Comparison of ENCODE assay signal across 8 cellular contexts in the genomic region with DNA sequence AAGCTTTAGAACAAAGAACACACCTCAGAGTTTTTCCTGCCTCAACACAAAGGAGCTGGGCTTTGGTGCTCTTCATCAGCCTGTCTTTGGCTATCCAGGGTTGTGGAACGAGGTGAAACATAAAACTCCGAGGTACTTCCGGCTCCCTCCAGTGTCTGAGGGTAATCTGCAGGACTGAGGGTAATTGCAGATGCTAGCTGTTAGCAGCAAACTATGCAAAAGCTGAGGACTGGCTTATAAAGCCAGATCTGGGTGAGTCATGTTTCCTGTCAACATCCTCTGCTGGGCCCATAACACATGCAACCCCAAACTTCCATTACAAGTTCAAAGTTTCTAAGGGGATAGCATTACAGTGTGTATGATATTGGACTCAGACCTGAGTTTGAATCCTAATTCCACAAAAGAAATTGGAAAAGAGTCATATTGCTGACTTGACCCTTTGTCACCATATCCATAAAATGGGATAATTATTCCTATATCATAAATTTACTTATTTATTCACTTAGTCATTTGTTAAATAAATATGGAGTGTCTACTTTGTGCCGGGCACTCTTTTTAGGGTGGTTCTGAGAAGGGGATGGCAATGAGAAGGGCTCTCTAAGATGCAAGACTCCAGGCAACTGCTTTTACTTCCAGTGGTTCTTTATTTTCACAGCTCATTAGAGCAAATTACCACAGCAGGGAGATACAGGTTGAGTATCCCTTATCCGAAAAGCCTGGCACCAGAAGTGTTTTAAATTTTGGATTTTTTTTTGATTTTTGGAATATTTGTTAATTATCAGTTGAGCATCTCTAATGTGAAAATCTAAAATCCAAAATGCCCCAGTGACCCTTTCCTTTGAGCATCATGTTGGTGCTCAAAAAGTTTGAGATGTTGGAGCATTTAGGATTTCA. TPM values are rescaled to one million over a fixed set of nuclear protein-coding genes. Genes with fewer than 3 reads are reported as not detected.
DNase-seq lines count a peak whose midpoint lies in the region; ATAC-seq and TF ChIP-seq lines count a peak whose summit lies in the region.

No MANE protein-coding gene starts in this region.

- TF ChIP-seq POLR2A in body of pancreas (IDR thresholded peaks at IDR 0.05), result peak in 2 of 3 donors; percentile 30 to 58

- peaks cover 6% of the 10 kb centered on the region for H3K36me3 ChIP-seq in CD4-positive, alpha-beta memory T cell (ENCODE audit: insufficient read depth, low read length)
- H3K36me3 ChIP-seq in body of pancreas (replicated peaks in 1 of 2; ENCODE audit: insufficient read depth in 1 of 2, low read depth in 2 of 2) (no peaks in the 10 kb centered on the region), kidney epithelial cell (ENCODE audit: control insufficient read depth, insufficient read depth, low read length) (peaks cover 2% of the 10 kb centered on the region)

- no peaks in the 10 kb centered on the region for H3K27me3 Mint-ChIP-seq in CD4-positive, alpha-beta memory T cell
- H3K27me3 Mint-ChIP-seq in T-helper 17 cell, result no peaks in the 10 kb centered on the region

- DNase-seq in CD4-positive, alpha-beta memory T cell, result peak; percentile 81 to 93 (median 86)
- DNase-seq in T-helper 17 cell (peak; percentile 34 to 69 (median 49)), body of pancreas (peak in 3 of 4 donors; percentile 14 to 75 (median 39)), kidney epithelial cell (ENCODE audit: low read depth) (peak; percentile 77), amygdala (lab: John Stamatoyannopoulos, UW) (no peak)
- peak in 1 of 2 donors; percentile 85 for DNase-seq in stimulated activated effector memory CD8-positive, alpha-beta T cell treated with anti-CD3 and anti-CD28 coated beads, Interleukin-12 subunit alpha, Interleukin-12 subunit beta, amount 100 ng/mL, for 72 hours (ENCODE audit: low spot score in 2 of 2)

- no peaks in the 10 kb centered on the region for H3K27me3 ChIP-seq in CD4-positive, alpha-beta memory T cell (ENCODE audit: insufficient read depth, low read length)
- H3K27me3 ChIP-seq in body of pancreas (no peaks in the 10 kb centered on the region), kidney epithelial cell (ENCODE audit: control insufficient read depth, insufficient read depth, low read length) (no peaks in the 10 kb centered on the region)

- peaks cover 78% of the 10 kb centered on the region for H3K4me1 ChIP-seq in CD4-positive, alpha-beta memory T cell (ENCODE audit: insufficient read depth, low read length)
- peaks cover 19% of the 10 kb centered on the region for H3K4me1 ChIP-seq in body of pancreas

- H3K36me3 Mint-ChIP-seq in CD4-positive, alpha-beta memory T cell, result peaks cover 3 to 28% of the 10 kb centered on the region in 2 donors
- no peaks in the 10 kb centered on the region for H3K36me3 Mint-ChIP-seq in T-helper 17 cell (ENCODE audit: low read depth)
- H3K36me3 Mint-ChIP-seq in stimulated activated effector memory CD8-positive, alpha-beta T cell treated with anti-CD3 and anti-CD28 coated beads, Interleukin-12 subunit alpha, Interleukin-12 subunit beta, amount 100 ng/mL, for 72 hours, result peaks cover 70% of the 10 kb centered on the region

- intact Hi-C loops in CD4-positive, alpha-beta memory T cell (cut with micrococcal nuclease), result loop anchor here (1.0 to 5.0 kb wide), 7 partner anchors 9 to 300 kb away; a partner anchor contains a TSS
- intact Hi-C loops in body of pancreas (cut with DNase I), result no loop called here

- peak overlapping the region; percentile 46 to 59 for H3K4me3 ChIP-seq in CD4-positive, alpha-beta memory T cell (ENCODE audit: low read length in 2 of 2)
- H3K4me3 ChIP-seq in body of pancreas (no peak overlapping the region), kidney epithelial cell (ENCODE audit: low read depth, low read length) (no peak overlapping the region)

- H3K9me3 ChIP-seq in CD4-positive, alpha-beta memory T cell (ENCODE audit: control insufficient read depth in 1 of 2, low read length in 2 of 2), result no peaks in the 10 kb centered on the region
- no peaks in the 10 kb centered on the region for H3K9me3 ChIP-seq in T-helper 17 cell (ENCODE audit: control insufficient read depth, low read length, poor library complexity, severe bottlenecking)
- no peaks in the 10 kb centered on the region for H3K9me3 ChIP-seq in body of pancreas

- H3K27ac ChIP-seq in CD4-positive, alpha-beta memory T cell (ENCODE audit: low read depth, low read length), result peak overlapping the region; percentile 98
- peak overlapping the region in 2 of 4 donors; percentile 95 to 97 for H3K27ac ChIP-seq in body of pancreas

- ATAC-seq in GM19351 (IDR thresholded peaks at IDR 0.05; ENCODE audit: unreplicated experiment) (peak; percentile 50), HG03520 (IDR thresholded peaks at IDR 0.05; ENCODE audit: unreplicated experiment) (peak; percentile 24), T-helper 17 cell (peak; percentile 63), body of pancreas (no peak)
- peak; percentile 62 for ATAC-seq in stimulated activated effector memory CD8-positive, alpha-beta T cell treated with anti-CD3 and anti-CD28 coated beads, Interleukin-12 subunit alpha, Interleukin-12 subunit beta, amount 100 ng/mL, for 72 hours

- H3K4me3 Mint-ChIP-seq in CD4-positive, alpha-beta memory T cell, result peak overlapping the region; percentile 87 to 100 (median 98)
- peak overlapping the region; percentile 89 for H3K4me3 Mint-ChIP-seq in T-helper 17 cell
- peak overlapping the region; percentile 98 for H3K4me3 Mint-ChIP-seq in stimulated activated effector memory CD8-positive, alpha-beta T cell treated with anti-CD3 and anti-CD28 coated beads, Interleukin-12 subunit alpha, Interleukin-12 subunit beta, amount 100 ng/mL, for 72 hours

- peak overlapping the region; percentile 96 to 100 (median 99) for H3K27ac Mint-ChIP-seq in CD4-positive, alpha-beta memory T cell
- peak overlapping the region; percentile 99 for H3K27ac Mint-ChIP-seq in T-helper 17 cell
- H3K27ac Mint-ChIP-seq in stimulated activated effector memory CD8-positive, alpha-beta T cell treated with anti-CD3 and anti-CD28 coated beads, Interleukin-12 subunit alpha, Interleukin-12 subunit beta, amount 100 ng/mL, for 72 hours, result peak overlapping the region; percentile 96

- TF ChIP-seq CTCF in body of pancreas (IDR thresholded peaks at IDR 0.05) (no peak), kidney epithelial cell (IDR thresholded peaks at IDR 0.05; ENCODE audit: insufficient read depth, low read length, poor library complexity, severe bottlenecking) (no peak)

- peaks cover 44 to 89% (median 61%) of the 10 kb centered on the region in 4 donors for H3K4me1 Mint-ChIP-seq in CD4-positive, alpha-beta memory T cell
- peaks cover 52% of the 10 kb centered on the region for H3K4me1 Mint-ChIP-seq in T-helper 17 cell
- H3K4me1 Mint-ChIP-seq in stimulated activated effector memory CD8-positive, alpha-beta T cell treated with anti-CD3 and anti-CD28 coated beads, Interleukin-12 subunit alpha, Interleukin-12 subunit beta, amount 100 ng/mL, for 72 hours, result peaks cover 64% of the 10 kb centered on the region

- 57 to 65% methylated on average over 5 of the region's 5 CpGs for WGBS in body of pancreas, 2 donors

- H3K9me3 Mint-ChIP-seq in CD4-positive, alpha-beta memory T cell, result peaks cover 0 to 3% (median 0%) of the 10 kb centered on the region in 8 donors
- no peaks in the 10 kb centered on the region for H3K9me3 Mint-ChIP-seq in stimulated activated effector memory CD8-positive, alpha-beta T cell treated with anti-CD3 and anti-CD28 coated beads, Interleukin-12 subunit alpha, Interleukin-12 subunit beta, amount 100 ng/mL, for 72 hours

- CTCF ChIA-PET in CD4-positive, alpha-beta memory T cell (lab: Charles Lee; ENCODE audit: partially characterized antibody), result interaction anchor here (0.7 to 33.6 kb wide), 7 partner anchors 5 to 148 kb away, joined by 4 to 821 read pairs (median 11); a partner anchor contains a TSS

- POLR2A ChIA-PET in CD4-positive, alpha-beta memory T cell (lab: Charles Lee; ENCODE audit: partially characterized antibody), result interaction anchor here (0.5 to 39.7 kb wide), 11 partner anchors 11 to 475 kb away, joined by 3 to 5737 read pairs (median 4); a partner anchor contains a TSS

RNA-seq across cellular contexts. Expression of a gene that starts 9.5 kb away (rescaled TPM):
- total RNA-seq in CD4-positive, alpha-beta memory T cell, result 10 to 100 TPM; 38.1 to 40.7 TPM
- polyA plus RNA-seq in CD4-positive, alpha-beta memory T cell, result 10 to 100 TPM; 25.8 to 42.0 TPM
- 10 to 100 TPM; 22.2 to 31.7 TPM for total RNA-seq in T-helper 17 cell
- total RNA-seq in body of pancreas, result 1 to 10 TPM; 2.6 to 2.9 TPM
- total RNA-seq in kidney epithelial cell, result 9.6 and 12.3 TPM in 2 replicates

RNA-seq across cellular contexts. Expression of a gene that starts 15.5 kb away (rescaled TPM):
- 1,000 to 10,000 TPM; 7,421 to 7,929 TPM for total RNA-seq in CD4-positive, alpha-beta memory T cell
- over 10,000 TPM; 34,708 to 62,423 TPM for polyA plus RNA-seq in CD4-positive, alpha-beta memory T cell
- total RNA-seq in T-helper 17 cell (1,000 to 10,000 TPM; 6,241 to 6,591 TPM), body of pancreas (100 to 1,000 TPM; 774 to 835 TPM), kidney epithelial cell (853 and 956 TPM in 2 replicates)

RNA-seq across cellular contexts. Expression of a gene that starts 15.7 kb away (rescaled TPM):
- total RNA-seq in CD4-positive, alpha-beta memory T cell, result 10 to 100 TPM; 62.1 to 62.8 TPM
- polyA plus RNA-seq in CD4-positive, alpha-beta memory T cell, result 1 to 10 TPM; 5.7 to 7.5 TPM
- total RNA-seq in T-helper 17 cell (10 to 100 TPM; 24.8 to 26.7 TPM), body of pancreas (1 to 10 TPM; 1.0 to 1.6 TPM), kidney epithelial cell (0.33 TPM in 1 of 2 replicates, not detected in the other)

Comparison
In these comparisons a context has a peak if more than half of its experiments do, and no peak if none do; other contexts are left out.
1. DNase-seq: peak in CD4-positive, alpha-beta memory T cell (5 of 5), T-helper 17 cell (3 of 3), body of pancreas (3 of 4) and kidney epithelial cell (single experiment); none in amygdala (0 of 56).
2. H3K4me3 ChIP-seq: peak in CD4-positive, alpha-beta memory T cell (2 of 2); none in body of pancreas (0 of 2) and kidney epithelial cell (single experiment).
3. RNA of a gene that starts 15.7 kb away (total RNA-seq): 62.1 to 62.8 TPM in CD4-positive, alpha-beta memory T cell and 24.8 to 26.7 TPM in T-helper 17 cell; 1.0 to 1.6 TPM in body of pancreas and 0.33 TPM in kidney epithelial cell; every median in the first group is over 4 times any median in the second.
4. Peak in every context shown above with its lines, with median percentiles within 50 percentile points of each other: H3K27ac Mint-ChIP-seq and H3K4me3 Mint-ChIP-seq.